In the genomic region with DNA sequence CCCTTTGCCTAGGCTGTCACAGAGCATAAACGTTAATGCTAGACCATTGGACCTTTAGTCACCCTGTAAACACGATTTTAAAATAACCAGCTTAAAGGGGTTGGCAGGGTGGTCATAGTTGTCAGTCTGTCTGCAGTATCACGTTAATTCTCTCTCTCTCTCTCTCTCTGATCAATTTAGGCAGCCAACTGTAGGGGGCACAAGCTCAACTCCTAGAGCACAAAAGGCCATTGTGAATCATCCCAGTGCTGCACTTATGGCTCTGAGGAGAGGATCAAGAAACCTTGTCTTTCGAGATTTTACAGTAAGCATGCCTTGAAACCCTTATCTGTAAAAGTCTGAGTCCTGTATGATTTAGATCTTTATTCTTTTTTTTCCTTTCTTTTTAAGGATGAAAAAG, we compare ENCODE assay signal across 15 cellular contexts.
DNase-seq lines count a peak whose midpoint lies in the region; ATAC-seq and TF ChIP-seq lines count a peak whose summit lies in the region.
"Had no signal": no experiment of that assay in that cellular context is flagged by ENCODE, and none has a peak within 500 bp of the region (broad histone marks: within the 10 kb centered on the region; RNA-seq: fewer than 3 reads in every experiment).

No MANE protein-coding gene starts in this region.

- H3K9me3 ChIP-seq in cardiac muscle cell (ENCODE audit: low read depth) (no peaks in the 10 kb centered on the region), esophagus squamous epithelium (no peaks in the 10 kb centered on the region)
- H3K9me3 ChIP-seq: gastrocnemius medialis, mucosa of descending colon, SJCRH30 had no signal

- H3K4me3 Mint-ChIP-seq in activated CD4-positive, alpha-beta memory T cell treated with anti-CD3 and anti-CD28 coated beads, Interleukin-2, amount 10 ng/mL, durations not matched to agents 7 days and 5 days = no peak overlapping the region
- H3K4me3 Mint-ChIP-seq: CD4-positive, CD25-positive, alpha-beta regulatory T cell; stimulated activated naive CD8-positive, alpha-beta T cell treated with anti-CD3 and anti-CD28 coated beads, Interleukin-15, Interleukin-2, amounts not matched to agents 100 ng/mL and 50 ng/mL, for 24 hours had no signal

- H3K27ac ChIP-seq in cardiac muscle cell = no peak overlapping the region
- no peak overlapping the region for H3K27ac ChIP-seq in foreskin keratinocyte
- H3K27ac ChIP-seq in esophagus squamous epithelium = no peak overlapping the region
- H3K27ac ChIP-seq: gastrocnemius medialis, SJCRH30 had no signal

- H3K4me3 ChIP-seq in cardiac muscle cell (no peak overlapping the region), esophagus squamous epithelium (no peak overlapping the region)
- H3K4me3 ChIP-seq: gastrocnemius medialis, mucosa of descending colon, SJCRH30 had no signal

- TF ChIP-seq POLR2A in esophagus squamous epithelium (IDR thresholded peaks at IDR 0.05) = no peak

- POLR2A ChIA-PET in activated CD4-positive, alpha-beta memory T cell treated with anti-CD3 and anti-CD28 coated beads, Interleukin-2, amount 10 ng/mL, durations not matched to agents 7 days and 5 days (lab: Charles Lee) = no interaction called here

- CTCF ChIA-PET in activated CD4-positive, alpha-beta memory T cell treated with anti-CD3 and anti-CD28 coated beads, Interleukin-2, amount 10 ng/mL, durations not matched to agents 7 days and 5 days (lab: Charles Lee) = no interaction called here

- H3K27ac Mint-ChIP-seq in activated CD4-positive, alpha-beta memory T cell treated with anti-CD3 and anti-CD28 coated beads, Interleukin-2, amount 10 ng/mL, durations not matched to agents 7 days and 5 days = no peak overlapping the region
- H3K27ac Mint-ChIP-seq: stimulated activated naive CD8-positive, alpha-beta T cell treated with anti-CD3 and anti-CD28 coated beads, Interleukin-15, Interleukin-2, amounts not matched to agents 100 ng/mL and 50 ng/mL, for 24 hours had no signal

- H3K36me3 Mint-ChIP-seq in activated CD4-positive, alpha-beta memory T cell treated with anti-CD3 and anti-CD28 coated beads, Interleukin-2, amount 10 ng/mL, durations not matched to agents 7 days and 5 days (ENCODE audit: low read depth) = peaks cover 58% of the 10 kb centered on the region

- H3K4me1 ChIP-seq in cardiac muscle cell (ENCODE audit: low read depth) = no peaks in the 10 kb centered on the region
- no peaks in the 10 kb centered on the region for H3K4me1 ChIP-seq in foreskin keratinocyte
- no peaks in the 10 kb centered on the region for H3K4me1 ChIP-seq in esophagus squamous epithelium
- H3K4me1 ChIP-seq: SJCRH30 had no signal

- H3K36me3 ChIP-seq in cardiac muscle cell (peaks cover 41% of the 10 kb centered on the region), esophagus squamous epithelium (peaks cover 0 to 73% (median 17%) of the 10 kb centered on the region in 3 donors)

- in situ Hi-C loops in SK-MEL-5 (cut with HindIII; ENCODE audit: low pct_unique_long_range_greater_than_20kb, low sequenced_read_pairs) = no loop called here

- 62 to 69% methylated on average over 4 of the region's 4 CpGs for WGBS in esophagus squamous epithelium, 2 donors

- DNase-seq in cardiac muscle cell (ENCODE audit: low read depth in 1 of 2, low spot score in 1 of 2) (peak in 1 of 2 donors; percentile 27), left cardiac atrium (no peak), SK-MEL-5 (ENCODE audit: low read depth, low spot score) (peak; percentile 85), foreskin keratinocyte (peak in 1 of 2 donors; percentile 9), NCI-H2107 treated with DMSO at 0.1 percent for 48 hours (lab: John Stamatoyannopoulos, UW; ENCODE audit: unreplicated experiment) (no peak), esophagus squamous epithelium (lab: John Stamatoyannopoulos, UW) (no peak)
- no peak for DNase-seq in activated CD4-positive, alpha-beta memory T cell treated with anti-CD3 and anti-CD28 coated beads, Interleukin-2, amount 10 ng/mL, durations not matched to agents 7 days and 5 days
- DNase-seq: CD4-positive, CD25-positive, alpha-beta regulatory T cell; gastrocnemius medialis; mucosa of descending colon; NCI-H2107; stimulated activated CD4-positive, alpha-beta T cell treated with anti-CD3 and anti-CD28 coated beads, Interleukin-12 subunit alpha, Interleukin-12 subunit beta, amount 100 ng/mL, for 4 hours had no signal

- peak; percentile 34 for TF ChIP-seq CTCF in cardiac muscle cell (IDR thresholded peaks at IDR 0.05; ENCODE audit: low read depth, low read length)
- TF ChIP-seq CTCF in foreskin keratinocyte (conservative IDR thresholded peaks at IDR 0.05) = peak; percentile 50
- no peak for TF ChIP-seq CTCF in esophagus squamous epithelium (IDR thresholded peaks at IDR 0.05)

- no peaks in the 10 kb centered on the region for H3K27me3 Mint-ChIP-seq in activated CD4-positive, alpha-beta memory T cell treated with anti-CD3 and anti-CD28 coated beads, Interleukin-2, amount 10 ng/mL, durations not matched to agents 7 days and 5 days
- H3K27me3 Mint-ChIP-seq: CD4-positive, CD25-positive, alpha-beta regulatory T cell; stimulated activated naive CD8-positive, alpha-beta T cell treated with anti-CD3 and anti-CD28 coated beads, Interleukin-15, Interleukin-2, amounts not matched to agents 100 ng/mL and 50 ng/mL, for 24 hours had no signal

- H3K4me1 Mint-ChIP-seq in activated CD4-positive, alpha-beta memory T cell treated with anti-CD3 and anti-CD28 coated beads, Interleukin-2, amount 10 ng/mL, durations not matched to agents 7 days and 5 days = peaks cover 20% of the 10 kb centered on the region

- H3K9me3 Mint-ChIP-seq in activated CD4-positive, alpha-beta memory T cell treated with anti-CD3 and anti-CD28 coated beads, Interleukin-2, amount 10 ng/mL, durations not matched to agents 7 days and 5 days = peaks cover 3% of the 10 kb centered on the region
- H3K9me3 Mint-ChIP-seq: stimulated activated naive CD8-positive, alpha-beta T cell treated with anti-CD3 and anti-CD28 coated beads, Interleukin-15, Interleukin-2, amounts not matched to agents 100 ng/mL and 50 ng/mL, for 24 hours had no signal

- H3K27me3 ChIP-seq in cardiac muscle cell = no peaks in the 10 kb centered on the region
- no peaks in the 10 kb centered on the region for H3K27me3 ChIP-seq in foreskin keratinocyte
- H3K27me3 ChIP-seq in esophagus squamous epithelium = no peaks in the 10 kb centered on the region
- H3K27me3 ChIP-seq: gastrocnemius medialis, SJCRH30 had no signal

- intact Hi-C loops in left cardiac atrium (cut with DNase I) = no loop called here
- intact Hi-C loops in esophagus squamous epithelium (cut with DNase I) = no loop called here

- ATAC-seq in left cardiac atrium (no peak), foreskin keratinocyte (peak; percentile 47), GM21529 (IDR thresholded peaks at IDR 0.05; ENCODE audit: unreplicated experiment) (no peak)
- ATAC-seq: gastrocnemius medialis, mucosa of descending colon had no signal

Comparison
In these comparisons a context has a peak if more than half of its experiments do, and no peak if none do; other contexts are left out.
1. CTCF ChIP-seq: peak in cardiac muscle cell (single experiment) and foreskin keratinocyte (single experiment); none in esophagus squamous epithelium (0 of 6).